Comparison of ENCODE assay signal across 22 cellular contexts in the genomic region with DNA sequence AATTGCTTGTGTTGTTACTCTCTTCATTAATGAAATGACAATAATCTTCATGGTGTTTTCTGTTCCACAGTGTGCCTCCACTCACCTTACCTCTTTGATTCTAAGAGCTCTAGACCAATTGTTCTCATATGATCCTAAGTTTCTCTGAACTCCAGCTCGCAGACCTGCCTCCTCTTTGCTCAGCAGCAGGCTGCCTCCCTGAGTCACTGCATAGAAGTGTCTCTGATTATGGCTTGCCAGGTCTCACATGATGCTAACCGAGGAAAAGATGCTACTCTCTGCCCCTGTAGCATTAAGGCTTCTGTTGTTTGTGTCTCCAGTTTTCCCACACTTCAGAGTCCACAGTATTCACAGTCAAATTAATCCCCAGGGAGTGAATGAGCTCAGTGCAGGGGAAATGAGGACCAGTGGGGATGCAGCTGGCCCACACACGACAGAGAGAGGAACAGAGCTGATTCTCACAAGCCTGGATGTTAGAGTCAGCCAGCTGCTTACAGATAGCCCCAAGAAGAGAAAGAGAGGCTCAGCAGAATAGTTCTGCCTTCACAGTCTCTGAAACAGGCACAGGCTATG.
DNase-seq lines count a peak whose midpoint lies in the region; ATAC-seq and TF ChIP-seq lines count a peak whose summit lies in the region.
"Had no signal": no experiment of that assay in that cellular context is flagged by ENCODE, and none has a peak within 500 bp of the region (broad histone marks: within the 10 kb centered on the region; RNA-seq: fewer than 3 reads in every experiment).

No MANE protein-coding gene starts in this region.

- H3K27ac Mint-ChIP-seq in activated T-cell treated with anti-CD3 and anti-CD28 coated beads, Interleukin-2, amount 50 U/mL, for 72 hours: no peak overlapping the region
- H3K27ac Mint-ChIP-seq: activated naive CD8-positive, alpha-beta T cell treated with anti-CD3 and anti-CD28 coated beads, Interleukin-2, amount 50 U/mL, for 24 hours; activated T-helper 17 cell treated with anti-CD3 and anti-CD28 coated beads, Interleukin-2, amount 50 U/mL, for 72 hours had no signal

- no peaks in the 10 kb centered on the region for H4K20me1 ChIP-seq in GM23248 (ENCODE audit: insufficient read depth)

- no peaks in the 10 kb centered on the region for H3K4me1 Mint-ChIP-seq in activated T-cell treated with anti-CD3 and anti-CD28 coated beads, Interleukin-2, amount 50 U/mL, for 72 hours (ENCODE audit: low read depth)
- H3K4me1 Mint-ChIP-seq: activated T-helper 17 cell treated with anti-CD3 and anti-CD28 coated beads, Interleukin-2, amount 50 U/mL, for 72 hours had no signal

- H2BK120ac ChIP-seq in mesenchymal stem cell (ENCODE audit: low read depth, low read length): no peak overlapping the region

- no peak overlapping the region for H4K8ac ChIP-seq in mesenchymal stem cell (ENCODE audit: low read length)

- H3K27me3 Mint-ChIP-seq in activated T-cell treated with anti-CD3 and anti-CD28 coated beads, Interleukin-2, amount 50 U/mL, for 72 hours (ENCODE audit: low read depth): peaks cover 86% of the 10 kb centered on the region

- H3K9me3 Mint-ChIP-seq in activated T-cell treated with anti-CD3 and anti-CD28 coated beads, Interleukin-2, amount 50 U/mL, for 72 hours: peaks cover 0 to 2% of the 10 kb centered on the region in 2 donors
- H3K9me3 Mint-ChIP-seq: activated naive CD8-positive, alpha-beta T cell treated with anti-CD3 and anti-CD28 coated beads, Interleukin-2, amount 50 U/mL, for 24 hours; activated T-helper 17 cell treated with anti-CD3 and anti-CD28 coated beads, Interleukin-2, amount 50 U/mL, for 72 hours had no signal

- H3K4me3 ChIP-seq in A673 (ENCODE audit: low read depth, low read length, poor library complexity, severe bottlenecking): no peak overlapping the region
- no peak overlapping the region for H3K4me3 ChIP-seq in GM23248
- no peak overlapping the region for H3K4me3 ChIP-seq in mesenchymal stem cell (ENCODE audit: insufficient read depth in 1 of 2, low read depth in 1 of 2, low read length in 2 of 2)
- H3K4me3 ChIP-seq: esophagus squamous epithelium, SK-N-MC had no signal

- no peak overlapping the region for H3K18ac ChIP-seq in mesenchymal stem cell (ENCODE audit: low read depth in 1 of 2, low read length in 2 of 2)

- H2AFZ ChIP-seq in GM23248 (no peak overlapping the region), mesenchymal stem cell (ENCODE audit: low read depth, low read length) (no peak overlapping the region)

- no peak overlapping the region for H3K4me2 ChIP-seq in GM23248 (ENCODE audit: unreplicated experiment)
- no peak overlapping the region for H3K4me2 ChIP-seq in mesenchymal stem cell (ENCODE audit: low read length, poor library complexity, severe bottlenecking)

- H3K9me2 ChIP-seq in GM23248 (ENCODE audit: insufficient read depth): no peaks in the 10 kb centered on the region

- no peaks in the 10 kb centered on the region for H3F3A ChIP-seq in GM23248 (ENCODE audit: insufficient read depth)

- ATAC-seq in GM18909 (IDR thresholded peaks at IDR 0.05; ENCODE audit: poor library complexity, unreplicated experiment) (no peak), HG03469 (IDR thresholded peaks at IDR 0.05; ENCODE audit: unreplicated experiment) (no peak)
- no peak for ATAC-seq in activated T-cell treated with anti-CD3 and anti-CD28 coated beads, Interleukin-2, amount 50 U/mL, for 72 hours (replicated peaks in 1 of 2)
- ATAC-seq: activated CD4-positive, CD25-positive, alpha-beta regulatory T cell treated with anti-CD3 and anti-CD28 coated beads, Interleukin-2, amount 50 U/mL, for 24 hours; activated naive CD8-positive, alpha-beta T cell treated with anti-CD3 and anti-CD28 coated beads, Interleukin-2, amount 50 U/mL, for 24 hours; activated T-helper 17 cell treated with anti-CD3 and anti-CD28 coated beads, Interleukin-2, amount 50 U/mL, for 72 hours had no signal

- POLR2A ChIA-PET in A673 (lab: Charles Lee; ENCODE audit: low non-redundant PET): no interaction called here

- H2BK5ac ChIP-seq in mesenchymal stem cell (ENCODE audit: low read depth, low read length, poor library complexity, severe bottlenecking): no peak overlapping the region

- no peak overlapping the region for H3K4me3 Mint-ChIP-seq in activated T-cell treated with anti-CD3 and anti-CD28 coated beads, Interleukin-2, amount 50 U/mL, for 72 hours
- H3K4me3 Mint-ChIP-seq: activated naive CD8-positive, alpha-beta T cell treated with anti-CD3 and anti-CD28 coated beads, Interleukin-2, amount 50 U/mL, for 24 hours; activated T-helper 17 cell treated with anti-CD3 and anti-CD28 coated beads, Interleukin-2, amount 50 U/mL, for 72 hours had no signal

- H4K91ac ChIP-seq in mesenchymal stem cell (ENCODE audit: low read length): no peak overlapping the region

- no peak overlapping the region for H3K4ac ChIP-seq in mesenchymal stem cell (ENCODE audit: low read depth in 1 of 2, low read length in 2 of 2)

- H3K4me1 ChIP-seq in A673 (ENCODE audit: insufficient read depth, low read length, poor library complexity, severe bottlenecking) (no peaks in the 10 kb centered on the region), GM23248 (ENCODE audit: insufficient read depth) (no peaks in the 10 kb centered on the region), mesenchymal stem cell (ENCODE audit: control insufficient read depth, insufficient read depth, low read depth, low read length) (no peaks in the 10 kb centered on the region)
- H3K4me1 ChIP-seq: esophagus squamous epithelium had no signal

- intact Hi-C loops in A673 (cut with micrococcal nuclease; ENCODE audit: unreplicated experiment): no loop called here

- no peak overlapping the region for H3K14ac ChIP-seq in mesenchymal stem cell (ENCODE audit: low read length in 2 of 2)

- no peaks in the 10 kb centered on the region for H3K79me1 ChIP-seq in mesenchymal stem cell (replicated peaks; ENCODE audit: low read length, poor library complexity, severe bottlenecking)

- H3K27me3 ChIP-seq in A673 (replicated peaks; ENCODE audit: insufficient read depth, low read depth, low read length, poor library complexity) (no peaks in the 10 kb centered on the region), GM23248 (replicated peaks; ENCODE audit: insufficient read depth) (0 out of 2 replicates have a peak, but pooled peaks cover 19% of the 10 kb centered on the region), mesenchymal stem cell (ENCODE audit: control insufficient read depth in 1 of 2, insufficient read depth in 1 of 2, low read length in 2 of 2) (no peaks in the 10 kb centered on the region)
- H3K27me3 ChIP-seq: esophagus squamous epithelium had no signal

- H3K36me3 ChIP-seq in A673 (ENCODE audit: insufficient read depth, low read length, poor library complexity, severe bottlenecking) (no peaks in the 10 kb centered on the region), GM23248 (ENCODE audit: low read depth) (no peaks in the 10 kb centered on the region), mesenchymal stem cell (ENCODE audit: control insufficient read depth in 1 of 2, insufficient read depth in 2 of 2, low read depth in 1 of 2, low read length in 2 of 2) (no peaks in the 10 kb centered on the region)
- H3K36me3 ChIP-seq: esophagus squamous epithelium had no signal

- peaks cover 0 to 1% of the 10 kb centered on the region in 2 donors for H3K36me3 Mint-ChIP-seq in activated T-cell treated with anti-CD3 and anti-CD28 coated beads, Interleukin-2, amount 50 U/mL, for 72 hours (ENCODE audit: insufficient read depth in 2 of 2)

- H3K79me2 ChIP-seq in GM23248 (ENCODE audit: insufficient read depth): no peaks in the 10 kb centered on the region

- CTCF ChIA-PET in A673 (lab: Charles Lee): no interaction called here

- WGBS in GM23248 (ENCODE audit: low coverage in 1 of 2, low lambda C conversion rate in 2 of 2, missing lambda C conversion rate in 2 of 2), 2 experiments: 38 to 41% methylated on average over 3 of the region's 3 CpGs
- WGBS in mesenchymal stem cell: 25% methylated on average over 2 of the region's 3 CpGs

- DNase-seq in A673 (ENCODE audit: low spot score): peak; percentile 49
- DNase-seq in GM23248: peak; percentile 40
- DNase-seq in brain pericyte (ENCODE audit: low read depth, low spot score): peak; percentile 32
- peak; percentile 59 for DNase-seq in mesenchymal stem cell
- DNase-seq in DMS114 treated with DMSO at 0.1 percent for 48 hours (lab: John Stamatoyannopoulos, UW; ENCODE audit: unreplicated experiment): no peak
- no peak for DNase-seq in activated T-cell treated with anti-CD3 and anti-CD28 coated beads, Interleukin-2, amount 50 U/mL, for 72 hours
- DNase-seq: activated naive CD8-positive, alpha-beta T cell treated with anti-CD3 and anti-CD28 coated beads, Interleukin-2, amount 50 U/mL, for 24 hours; central memory CD4-positive, alpha-beta T cell; effector memory CD4-positive, alpha-beta T cell; esophagus squamous epithelium; hypothalamus; midbrain; NCI-H1105 treated with DMSO at 0.1 percent for 48 hours; NCI-H2107; NCI-H524 treated with DMSO at 0.1 percent for 48 hours; stimulated activated naive CD4-positive, alpha-beta T cell; trophoblast cell had no signal

- H2BK15ac ChIP-seq in mesenchymal stem cell (ENCODE audit: low read depth, poor library complexity, severe bottlenecking): no peak overlapping the region

- H2BK12ac ChIP-seq in mesenchymal stem cell (ENCODE audit: low read length in 2 of 2): no peak overlapping the region

- in situ Hi-C loops in GM23248 (cut with MboI): no loop called here

- BruUV-seq in A673 (replicated peaks; lab: Mats Ljungman, UMichigan): no TSS peak

- no peak overlapping the region for H3K27ac ChIP-seq in A673 (ENCODE audit: low read depth, low read length, poor library complexity, severe bottlenecking)
- H3K27ac ChIP-seq in GM23248: no peak overlapping the region
- H3K27ac ChIP-seq in mesenchymal stem cell (ENCODE audit: low read length, poor library complexity, severe bottlenecking): no peak overlapping the region
- H3K27ac ChIP-seq: esophagus squamous epithelium, SK-N-MC had no signal

- H3K9me3 ChIP-seq in A673 (ENCODE audit: low read depth, low read length, poor library complexity, severe bottlenecking) (no peaks in the 10 kb centered on the region), GM23248 (ENCODE audit: low read depth) (no peaks in the 10 kb centered on the region), mesenchymal stem cell (ENCODE audit: control insufficient read depth, low read length) (no peaks in the 10 kb centered on the region)
- H3K9me3 ChIP-seq: esophagus squamous epithelium had no signal

- no peak overlapping the region for H3K23ac ChIP-seq in mesenchymal stem cell (ENCODE audit: low read length in 2 of 2)

- no peak for TF ChIP-seq CTCF in A673 (conservative IDR thresholded peaks at IDR 0.05; ENCODE audit: low read depth, low read length)

- H2AK5ac ChIP-seq in mesenchymal stem cell (ENCODE audit: low read length, severe bottlenecking): no peak overlapping the region

- H3K9ac ChIP-seq in GM23248 (no peak overlapping the region), mesenchymal stem cell (ENCODE audit: low read length) (peak overlapping the region; percentile 5)

Comparison
In these comparisons a context has a peak if more than half of its experiments do, and no peak if none do; other contexts are left out.
1. DNase-seq: peak in A673 (single experiment), GM23248 (single experiment), brain pericyte (single experiment) and mesenchymal stem cell (single experiment); none in DMS114 treated with DMSO at 0.1 percent for 48 hours (single experiment) and activated T-cell treated with anti-CD3 and anti-CD28 coated beads, Interleukin-2, amount 50 U/mL, for 72 hours (0 of 2).